8 cellular contexts compared by ENCODE assay signal in the genomic region with DNA sequence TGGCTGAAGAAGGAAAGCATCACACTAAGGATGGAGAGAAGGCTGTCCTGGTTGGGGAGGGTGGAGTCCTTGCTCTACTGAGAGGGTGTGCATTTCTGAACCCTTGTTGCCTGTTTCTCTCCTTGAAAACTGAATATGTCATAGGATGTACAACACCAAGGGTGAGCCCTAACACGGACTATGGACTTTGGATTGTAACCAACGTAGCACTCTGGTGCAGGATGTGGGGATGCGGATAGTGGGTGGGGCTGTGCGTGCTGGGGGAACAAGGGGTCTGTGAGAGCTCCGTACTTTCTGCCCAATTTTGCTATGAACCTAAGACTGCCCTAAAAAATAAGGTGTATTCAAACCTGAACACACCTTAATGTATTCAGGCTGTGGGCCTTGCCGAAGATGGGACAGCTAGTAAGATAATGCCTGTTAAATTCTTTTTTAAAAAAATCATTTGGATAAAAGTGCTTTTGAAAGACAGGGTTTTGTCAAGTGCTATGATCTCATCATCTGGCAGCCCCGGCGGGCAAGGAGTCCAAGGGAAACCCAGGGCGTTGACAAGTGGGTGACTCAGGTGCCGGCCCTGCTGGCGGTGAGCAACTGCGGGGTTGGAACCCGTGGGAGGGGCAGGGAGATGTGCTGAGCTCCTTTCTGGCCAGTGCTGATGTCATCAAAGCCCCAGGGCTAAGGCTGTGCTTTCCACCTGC. TPM values are rescaled to one million over a fixed set of nuclear protein-coding genes. Genes with fewer than 3 reads are reported as not detected.
DNase-seq lines count a peak whose midpoint lies in the region; ATAC-seq and TF ChIP-seq lines count a peak whose summit lies in the region.

No MANE protein-coding gene starts in this region.

- TF ChIP-seq CTCF in endodermal cell (conservative IDR thresholded peaks at IDR 0.05) (no peak), omental fat pad (IDR thresholded peaks at IDR 0.05) (no peak)

- DNase-seq in DMS153 (lab: John Stamatoyannopoulos, UW) (peak; percentile 89), NCI-H146 treated with DMSO at 0.1 percent for 48 hours (lab: John Stamatoyannopoulos, UW; ENCODE audit: unreplicated experiment) (peak; percentile 39), endodermal cell (peak; percentile 85), omental fat pad (ENCODE audit: low spot score) (peak; percentile 75), cortex of kidney (lab: John Stamatoyannopoulos, UW) (no peak), UCSD-AML1 (lab: John Stamatoyannopoulos, UW; ENCODE audit: unreplicated experiment) (no peak)
- no peak for DNase-seq in activated CD4-positive, alpha-beta T cell treated with anti-CD3 and anti-CD28 coated beads, Interleukin-2, amount 10 ng/mL, durations not matched to agents 24 days and 14 days

- no peak overlapping the region for H3K4me3 ChIP-seq in endodermal cell (ENCODE audit: low read length)

- H3K27me3 Mint-ChIP-seq in endodermal cell (ENCODE audit: insufficient read depth), result peaks cover 70% of the 10 kb centered on the region
- no peaks in the 10 kb centered on the region for H3K27me3 Mint-ChIP-seq in activated CD4-positive, alpha-beta T cell treated with anti-CD3 and anti-CD28 coated beads, Interleukin-2, amount 10 ng/mL, durations not matched to agents 24 days and 14 days

- H3K9me3 ChIP-seq in endodermal cell (ENCODE audit: control insufficient read depth, low read length), result no peaks in the 10 kb centered on the region

- no peaks in the 10 kb centered on the region for H3K9me3 Mint-ChIP-seq in endodermal cell
- H3K9me3 Mint-ChIP-seq in activated CD4-positive, alpha-beta T cell treated with anti-CD3 and anti-CD28 coated beads, Interleukin-2, amount 10 ng/mL, durations not matched to agents 24 days and 14 days, result peaks cover 3% of the 10 kb centered on the region

- ATAC-seq in omental fat pad (ENCODE audit: low FRiP score), result peak; percentile 95
- ATAC-seq in HG03378 (IDR thresholded peaks at IDR 0.05; ENCODE audit: unreplicated experiment), result no peak

- no peak overlapping the region for H3K27ac Mint-ChIP-seq in endodermal cell
- H3K27ac Mint-ChIP-seq in activated CD4-positive, alpha-beta T cell treated with anti-CD3 and anti-CD28 coated beads, Interleukin-2, amount 10 ng/mL, durations not matched to agents 24 days and 14 days, result no peak overlapping the region

- no peak overlapping the region for H3K27ac ChIP-seq in endodermal cell (ENCODE audit: low read depth, low read length)

- no peaks in the 10 kb centered on the region for H3K36me3 Mint-ChIP-seq in endodermal cell (ENCODE audit: low read depth)
- no peaks in the 10 kb centered on the region for H3K36me3 Mint-ChIP-seq in activated CD4-positive, alpha-beta T cell treated with anti-CD3 and anti-CD28 coated beads, Interleukin-2, amount 10 ng/mL, durations not matched to agents 24 days and 14 days (ENCODE audit: low read depth)

- H3K4me3 Mint-ChIP-seq in endodermal cell, result no peak overlapping the region
- H3K4me3 Mint-ChIP-seq in activated CD4-positive, alpha-beta T cell treated with anti-CD3 and anti-CD28 coated beads, Interleukin-2, amount 10 ng/mL, durations not matched to agents 24 days and 14 days, result no peak overlapping the region

- intact Hi-C loops in activated CD4-positive, alpha-beta T cell treated with anti-CD3 and anti-CD28 coated beads, Interleukin-2, amount 10 ng/mL, durations not matched to agents 24 days and 14 days (cut with micrococcal nuclease), result no loop called here

- no peaks in the 10 kb centered on the region for H3K4me1 ChIP-seq in endodermal cell (ENCODE audit: control insufficient read depth, insufficient read depth, low read length)

- H3K27me3 ChIP-seq in endodermal cell (ENCODE audit: control insufficient read depth, insufficient read depth, low read length, poor library complexity, severe bottlenecking), result peaks cover 8% of the 10 kb centered on the region

- 67 to 75% methylated on average over 8 to 13 of the region's 13 CpGs for WGBS in endodermal cell (ENCODE audit: insufficient coverage in 1 of 2, insufficient read length in 1 of 2), 2 experiments

- no peaks in the 10 kb centered on the region for H3K36me3 ChIP-seq in endodermal cell (ENCODE audit: control insufficient read depth, insufficient read depth, low read length)

- peaks cover 10% of the 10 kb centered on the region for H3K4me1 Mint-ChIP-seq in endodermal cell
- H3K4me1 Mint-ChIP-seq in activated CD4-positive, alpha-beta T cell treated with anti-CD3 and anti-CD28 coated beads, Interleukin-2, amount 10 ng/mL, durations not matched to agents 24 days and 14 days, result no peaks in the 10 kb centered on the region

- no peak overlapping the region for H3K9ac ChIP-seq in endodermal cell (ENCODE audit: extremely low read depth, low read length, poor library complexity, severe bottlenecking)

RNA-seq across cellular contexts. Expression of a gene that starts 54.0 kb away (rescaled TPM):
- total RNA-seq in endodermal cell, result 100 to 1,000 TPM; 106 to 158 TPM
- 30.0 TPM for polyA plus RNA-seq in endodermal cell (2013, experiment 1 of 2)
- polyA plus RNA-seq in endodermal cell (2013, experiment 2 of 2), result 39.3 TPM
- total RNA-seq in omental fat pad, result 10 to 100 TPM; 12.1 to 48.9 (median 25.2) TPM
- total RNA-seq in activated CD4-positive, alpha-beta T cell treated with anti-CD3 and anti-CD28 coated beads, Interleukin-2, amount 10 ng/mL, durations not matched to agents 24 days and 14 days, result not detected in 2 replicates

Comparison
In these comparisons a context has a peak if more than half of its experiments do, and no peak if none do; other contexts are left out.
1. DNase-seq: peak in DMS153 (single experiment), NCI-H146 treated with DMSO at 0.1 percent for 48 hours (single experiment), endodermal cell (single experiment) and omental fat pad (single experiment); none in cortex of kidney (single experiment), UCSD-AML1 (single experiment) and activated CD4-positive, alpha-beta T cell treated with anti-CD3 and anti-CD28 coated beads, Interleukin-2, amount 10 ng/mL, durations not matched to agents 24 days and 14 days (single experiment).
2. RNA of a gene that starts 54.0 kb away (total RNA-seq): 106 to 158 TPM in endodermal cell and 12.1 to 48.9 TPM in omental fat pad; not detected in activated CD4-positive, alpha-beta T cell treated with anti-CD3 and anti-CD28 coated beads, Interleukin-2, amount 10 ng/mL, durations not matched to agents 24 days and 14 days; every median in the first group is over 10 times any median in the second.